Comparison of ENCODE assay signal across 5 cellular contexts in genomic region chr15:75705375-75705774, GRCh38. TPM values are rescaled to one million over a fixed set of nuclear protein-coding genes. Genes with fewer than 3 reads are reported as not detected.
"Had no signal": no experiment of that assay in that cellular context is flagged by ENCODE, and none has a peak within 500 bp of the region (broad histone marks: within the 10 kb centered on the region; RNA-seq: fewer than 3 reads in every experiment).

No MANE protein-coding gene starts in this region.

RNA-seq across cellular contexts. Expression of gene CSPG4, which starts 7.3 kb away (rescaled TPM):
- total RNA-seq: activated CD4-positive, alpha-beta memory T cell treated with anti-CD3 and anti-CD28 coated beads for 36 hours; activated CD4-positive, alpha-beta T cell treated with anti-CD3 and anti-CD28 coated beads, Interleukin-2, amount 10 ng/mL, durations not matched to agents 24 days and 14 days; activated naive CD4-positive, alpha-beta T cell treated with anti-CD3 and anti-CD28 coated beads for 36 hours; activated naive CD8-positive, alpha-beta T cell treated with anti-CD3 and anti-CD28 coated beads for 36 hours; activated T-helper 1 cell treated with anti-CD3 and anti-CD28 coated beads, Interleukin-12 subunit alpha, Interleukin-12 subunit beta, Interleukin-2, Interleukin-4 antibody, amounts not matched to agents 30 ng/mL and 10 ng/mL and 1 ng/mL, durations not matched to agents 14 hours and 24 hours and 36 hours had no signal
